ENCODE assay signal across 23 cellular contexts in the genomic region with DNA sequence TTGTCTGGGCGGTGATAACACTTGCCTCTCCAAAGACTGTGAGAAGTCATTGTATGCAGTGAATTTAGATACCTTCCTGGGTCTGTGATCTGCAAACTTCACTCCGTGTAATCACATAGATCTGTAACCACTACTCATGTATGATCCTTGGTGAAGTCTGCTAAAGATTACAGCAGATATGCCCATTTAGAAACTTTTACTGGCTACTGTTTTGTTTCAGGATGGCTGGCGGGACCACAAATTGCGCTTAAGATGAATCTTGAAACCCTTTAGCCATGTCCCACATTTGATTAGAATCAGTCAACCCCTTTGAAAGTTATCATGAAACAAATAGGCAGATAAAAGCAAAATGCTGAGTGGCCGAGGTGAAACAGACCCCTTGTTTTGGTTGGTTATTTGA.
"Had no signal": no experiment of that assay in that cellular context is flagged by ENCODE, and none has a peak within 500 bp of the region (broad histone marks: within the 10 kb centered on the region; RNA-seq: fewer than 3 reads in every experiment).

No MANE protein-coding gene starts in this region.

- H3K4me3 ChIP-seq: MG63, Peyer's patch, SJCRH30, SK-N-MC had no signal

- H3K36me3 ChIP-seq: MG63, Peyer's patch, SJCRH30 had no signal

- ATAC-seq: HepG2, PC-3, Right ventricle myocardium inferior had no signal

- H3K27ac ChIP-seq: Peyer's patch, SJCRH30, SK-N-MC had no signal

- H3K4me1 ChIP-seq: Peyer's patch had no signal

- H3K9me3 ChIP-seq: MG63, Peyer's patch, SJCRH30 had no signal

- H3K27me3 ChIP-seq: MG63, Peyer's patch, SJCRH30 had no signal

- DNase-seq: IMR-90, Karpas-422, KG1, MG63, NCI-H1092, NCI-H1105 treated with DMSO at 0.1 percent for 48 hours, NCI-H1417 treated with DMSO at 0.1 percent for 48 hours, NCI-H146, NCI-H1694 treated with DMSO at 0.1 percent for 48 hours, NCI-H2029, NCI-H2081 treated with DMSO at 0.1 percent for 48 hours, NCI-H226, NCI-H446, NCI-H510A, NCI-H524 treated with DMSO at 0.1 percent for 48 hours, NCI-H774, Peyer's patch, SHP77 treated with DMSO at 0.1 percent for 48 hours, SJCRH30 had no signal
